Comparison of ENCODE assay signal across 1 cellular context in genomic region chr3:114176487-114176886, GRCh38.
TF ChIP-seq lines count a peak whose summit lies in the region.

No MANE protein-coding gene starts in this region.

TF ChIP-seq in H1, 55 proteins besides CTCF, POLR2A, EP300 and RAD21:
- no peak for TF ChIP-seq POU5F1 (IDR thresholded peaks at IDR 0.05; ENCODE audit: low read depth, low read length)
- TF ChIP-seq CHD1 (IDR thresholded peaks at IDR 0.05; ENCODE audit: low read depth, low read length), result no peak
- TF ChIP-seq TAF1 (IDR thresholded peaks at IDR 0.05; ENCODE audit: low read depth, low read length), result no peak
- TF ChIP-seq USF2 (IDR thresholded peaks at IDR 0.05; ENCODE audit: low read length), result no peak
- TF ChIP-seq ATF2 (IDR thresholded peaks at IDR 0.05; ENCODE audit: low read length), result no peak
- TF ChIP-seq CEBPB (IDR thresholded peaks at IDR 0.05; ENCODE audit: low read depth, low read length), result no peak
- TF ChIP-seq GABPA (IDR thresholded peaks at IDR 0.05; ENCODE audit: borderline replicate concordance, insufficient read depth, low read length), result no peak
TF ChIP-seq in H1: peak in this region for 0.
